ENCODE assay signal across 20 cellular contexts in genomic region chr15:78178056-78178455, GRCh38. TPM values are rescaled to one million over a fixed set of nuclear protein-coding genes. Genes with fewer than 3 reads are reported as not detected.
"Had no signal": no experiment of that assay in that cellular context is flagged by ENCODE, and none has a peak within 500 bp of the region (broad histone marks: within the 10 kb centered on the region; RNA-seq: fewer than 3 reads in every experiment).

No MANE protein-coding gene starts in this region.

- H3K36me3 ChIP-seq: ovary, right atrium auricular region, right lobe of liver, thoracic aorta, uterus had no signal

- DNase-seq: naive B cell; natural killer cell; stimulated activated naive B cell treated with anti-CD40 and anti-IgM and Interleukin-4, amounts not matched to agents 10 μg/mL and 1 μg/mL and 100 μg/mL, for 72 hours; tibial artery; uterus had no signal

- H3K9me3 ChIP-seq: left ventricle myocardium inferior, mucosa of descending colon, ovary, right atrium auricular region, right lobe of liver, stomach, suprapubic skin, thoracic aorta, tibial artery, uterus had no signal

- H3K4me1 ChIP-seq: left ventricle myocardium inferior, right atrium auricular region, right lobe of liver, suprapubic skin, tibial artery, uterus had no signal

- H3K27me3 ChIP-seq: hepatocyte, ovary, right atrium auricular region, right lobe of liver, stomach, suprapubic skin, tibial artery, uterus had no signal

- H3K4me3 ChIP-seq: hepatocyte, left ventricle myocardium inferior, lung, mucosa of descending colon, ovary, right atrium auricular region, right lobe of liver, skin epidermis, stomach, suprapubic skin, thoracic aorta, tibial artery, uterus had no signal

- H3K27ac ChIP-seq: hepatocyte, left ventricle myocardium inferior, ovary, right atrium auricular region, right lobe of liver, skin epidermis, stomach, suprapubic skin, thoracic aorta, tibial artery, uterus had no signal

- H3K79me2 ChIP-seq: hepatocyte had no signal

- H2AFZ ChIP-seq: hepatocyte had no signal

- H3K4me2 ChIP-seq: hepatocyte had no signal

RNA-seq across cellular contexts. Expression of gene ACSBG1, which starts 56.3 kb away (rescaled TPM):
- total RNA-seq: kidney epithelial cell, omental fat pad, progenitor cell of endocrine pancreas, pulmonary artery endothelial cell, right atrium auricular region, right lobe of liver, thoracic aorta had no signal
